ENCODE assay signal across 8 cellular contexts in the genomic region with DNA sequence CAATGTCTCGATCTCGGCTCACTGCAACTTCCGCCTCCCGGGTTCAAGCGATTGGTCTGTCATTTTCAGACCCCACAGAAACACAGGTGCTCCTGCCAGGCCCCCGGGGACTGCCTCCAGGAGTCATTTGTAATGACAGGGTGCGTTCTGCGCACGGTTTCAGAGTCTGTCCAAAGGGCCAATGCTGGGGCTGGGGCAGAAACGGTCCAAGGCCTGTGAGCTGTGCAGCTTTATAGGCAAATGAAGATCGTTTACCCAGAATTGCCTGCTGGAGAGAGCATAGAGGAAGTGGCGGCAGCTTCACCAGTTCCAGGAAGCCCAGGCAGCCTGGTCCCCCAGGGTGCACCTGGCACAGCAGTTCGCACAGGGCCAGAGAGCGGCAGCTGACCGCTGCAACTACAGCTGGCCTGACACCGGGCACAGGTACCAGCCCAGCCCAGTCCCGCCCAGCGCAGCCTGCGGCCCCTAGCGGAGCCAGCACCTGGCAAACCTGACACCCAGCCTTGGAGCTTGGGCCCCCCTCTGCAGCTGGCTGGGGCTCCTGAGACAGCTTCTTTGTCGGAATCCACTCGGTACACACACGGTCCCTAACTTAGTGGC.
DNase-seq lines count a peak whose midpoint lies in the region; ATAC-seq and TF ChIP-seq lines count a peak whose summit lies in the region.
"Not testable (repeated sequence)": the region's sequence is repeated elsewhere in the genome, so short reads cannot be mapped to it uniquely, and the experiment has no call there.

No MANE protein-coding gene starts in this region.

- peak overlapping the region; percentile 69 to 88 (median 80) for H3K27ac Mint-ChIP-seq in CD14-positive monocyte
- H3K27ac Mint-ChIP-seq in T-helper 1 cell treated with Interleukin-12 subunit alpha and Interleukin-12 subunit beta and Interleukin-4 antibody, amounts not matched to agents 30 μg/mL and 1 μg/mL, for 36 hours: peak overlapping the region; percentile 96

- H3K9ac ChIP-seq in skeletal muscle tissue (ENCODE audit: low read depth in 1 of 3, low read length in 3 of 3): peak overlapping the region; percentile 62 to 73 (median 70)

- H3K27ac ChIP-seq in right atrium auricular region (peak overlapping the region; percentile 83 to 88), skeletal muscle tissue (ENCODE audit: low read depth, low read length) (peak overlapping the region; percentile 93)

- not testable (repeated sequence) for H3K4me3 ChIP-seq in right atrium auricular region
- peak overlapping the region in 2 of 3 donors; percentile 58 to 60 for H3K4me3 ChIP-seq in skeletal muscle tissue (ENCODE audit: low read length in 3 of 3)

- H3K36me3 ChIP-seq in right atrium auricular region; skeletal muscle tissue (ENCODE audit: control insufficient read depth in 3 of 3, insufficient read depth in 3 of 3, low read length in 3 of 3): not testable (repeated sequence)

- intact Hi-C loops in CD14-positive monocyte (cut with micrococcal nuclease): not testable (repeated sequence)

- peaks cover 42% of the 10 kb centered on the region for H3K4me1 Mint-ChIP-seq in CD14-positive monocyte
- H3K4me1 Mint-ChIP-seq in T-helper 1 cell treated with Interleukin-12 subunit alpha and Interleukin-12 subunit beta and Interleukin-4 antibody, amounts not matched to agents 30 μg/mL and 1 μg/mL, for 36 hours (ENCODE audit: low read depth): peaks cover 52% of the 10 kb centered on the region

- peak; percentile 59 for ATAC-seq in GM18907 (IDR thresholded peaks at IDR 0.05; ENCODE audit: unreplicated experiment)
- peak; percentile 47 for ATAC-seq in HG02610 (IDR thresholded peaks at IDR 0.05; ENCODE audit: unreplicated experiment)

- not testable (repeated sequence) for H3K9me3 ChIP-seq in right atrium auricular region; skeletal muscle tissue (ENCODE audit: control insufficient read depth in 3 of 3, low read length in 3 of 3)

- H3K36me3 Mint-ChIP-seq in CD14-positive monocyte: peaks cover 26 to 32% of the 10 kb centered on the region in 2 donors
- H3K36me3 Mint-ChIP-seq in T-helper 1 cell treated with Interleukin-12 subunit alpha and Interleukin-12 subunit beta and Interleukin-4 antibody, amounts not matched to agents 30 μg/mL and 1 μg/mL, for 36 hours (ENCODE audit: low read depth): peaks cover 15% of the 10 kb centered on the region

- not testable (repeated sequence) for TF ChIP-seq CTCF in CD14-positive monocyte (IDR thresholded peaks at IDR 0.05); right atrium auricular region (IDR thresholded peaks at IDR 0.05)

- not testable (repeated sequence) for H3K9me3 Mint-ChIP-seq in CD14-positive monocyte; T-helper 1 cell treated with Interleukin-12 subunit alpha and Interleukin-12 subunit beta and Interleukin-4 antibody, amounts not matched to agents 30 μg/mL and 1 μg/mL, for 36 hours

- H3K27me3 ChIP-seq in right atrium auricular region; skeletal muscle tissue (ENCODE audit: control insufficient read depth in 3 of 3, insufficient read depth in 3 of 3, low read length in 3 of 3): not testable (repeated sequence)

- DNase-seq in CD14-positive monocyte (ENCODE audit: low spot score) (peak; percentile 69), HT-29 (ENCODE audit: low spot score) (peak; percentile 73), right atrium auricular region (ENCODE audit: low spot score) (peak; percentile 61)
- peak; percentile 36 for DNase-seq in activated gamma-delta T cell treated with anti-CD3 and anti-CD28 coated beads, Interleukin-2, amount 50 U/mL, for 16 hours (ENCODE audit: low read depth)

- peak overlapping the region; percentile 64 to 82 for H3K4me3 Mint-ChIP-seq in CD14-positive monocyte
- H3K4me3 Mint-ChIP-seq in T-helper 1 cell treated with Interleukin-12 subunit alpha and Interleukin-12 subunit beta and Interleukin-4 antibody, amounts not matched to agents 30 μg/mL and 1 μg/mL, for 36 hours: peak overlapping the region; percentile 90

- not testable (repeated sequence) for H3K27me3 Mint-ChIP-seq in CD14-positive monocyte (ENCODE audit: low read depth in 3 of 3); T-helper 1 cell treated with Interleukin-12 subunit alpha and Interleukin-12 subunit beta and Interleukin-4 antibody, amounts not matched to agents 30 μg/mL and 1 μg/mL, for 36 hours (ENCODE audit: low read depth)

- H3K4me1 ChIP-seq in right atrium auricular region (peaks cover 0 to 53% of the 10 kb centered on the region in 2 donors), skeletal muscle tissue (ENCODE audit: control insufficient read depth in 3 of 3, insufficient read depth in 3 of 3, low read length in 3 of 3) (peaks cover 48 to 67% (median 56%) of the 10 kb centered on the region in 3 donors)
